Comparison of ENCODE assay signal across 1 cellular context in the genomic region with DNA sequence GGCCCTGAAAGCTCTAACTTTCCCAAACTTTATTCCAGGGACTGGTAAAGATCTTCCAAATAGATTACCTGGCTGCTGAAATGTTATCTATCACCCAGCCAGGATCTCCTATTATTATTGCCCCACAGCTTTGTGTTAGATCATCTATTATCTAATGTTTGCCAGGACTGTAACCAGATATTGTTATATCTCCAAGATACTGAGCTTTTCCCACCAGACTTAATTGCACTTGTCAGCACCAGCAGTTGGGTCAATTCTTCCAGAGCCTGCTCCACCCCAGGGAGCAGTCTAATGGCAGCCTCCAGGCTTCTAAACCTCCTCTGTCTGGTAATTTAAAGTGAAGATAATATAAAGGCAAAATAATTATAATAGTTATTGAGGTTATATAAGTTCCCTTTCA.
TF ChIP-seq lines count a peak whose summit lies in the region.

No MANE protein-coding gene starts in this region.

TF ChIP-seq in HEK293, 187 proteins besides CTCF, POLR2A, EP300 and RAD21 (continued from another document):
- TF ChIP-seq, protein P1, sequence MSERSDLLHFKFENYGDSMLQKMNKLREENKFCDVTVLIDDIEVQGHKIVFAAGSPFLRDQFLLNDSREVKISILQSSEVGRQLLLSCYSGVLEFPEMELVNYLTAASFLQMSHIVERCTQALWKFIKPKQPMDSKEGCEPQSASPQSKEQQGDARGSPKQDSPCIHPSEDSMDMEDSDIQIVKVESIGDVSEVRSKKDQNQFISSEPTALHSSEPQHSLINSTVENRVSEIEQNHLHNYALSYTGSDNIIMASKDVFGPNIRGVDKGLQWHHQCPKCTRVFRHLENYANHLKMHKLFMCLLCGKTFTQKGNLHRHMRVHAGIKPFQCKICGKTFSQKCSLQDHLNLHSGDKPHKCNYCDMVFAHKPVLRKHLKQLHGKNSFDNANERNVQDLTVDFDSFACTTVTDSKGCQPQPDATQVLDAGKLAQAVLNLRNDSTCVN (tag by site-specific recombination; optimal IDR thresholded peaks at IDR 0.05): no peak
- no peak for TF ChIP-seq ZNF747 (tag by site-specific recombination; IDR thresholded peaks at IDR 0.05)
- no peak for TF ChIP-seq ZNF37A (tag by site-specific recombination; IDR thresholded peaks at IDR 0.05)
- TF ChIP-seq, protein P2, sequence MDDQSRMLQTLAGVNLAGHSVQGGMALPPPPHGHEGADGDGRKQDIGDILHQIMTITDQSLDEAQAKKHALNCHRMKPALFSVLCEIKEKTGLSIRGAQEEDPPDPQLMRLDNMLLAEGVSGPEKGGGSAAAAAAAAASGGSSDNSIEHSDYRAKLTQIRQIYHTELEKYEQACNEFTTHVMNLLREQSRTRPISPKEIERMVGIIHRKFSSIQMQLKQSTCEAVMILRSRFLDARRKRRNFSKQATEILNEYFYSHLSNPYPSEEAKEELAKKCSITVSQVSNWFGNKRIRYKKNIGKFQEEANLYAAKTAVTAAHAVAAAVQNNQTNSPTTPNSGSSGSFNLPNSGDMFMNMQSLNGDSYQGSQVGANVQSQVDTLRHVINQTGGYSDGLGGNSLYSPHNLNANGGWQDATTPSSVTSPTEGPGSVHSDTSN (CRISPR knock-in tag; IDR thresholded peaks at IDR 0.05): no peak
- peak; percentile 91 for TF ChIP-seq ZNF843 (tag by site-specific recombination; IDR thresholded peaks at IDR 0.05)
- 0 out of 2 replicates have a peak, but pooled peaks have one; percentile 23 for TF ChIP-seq ZNF366 (tag by site-specific recombination; conservative IDR thresholded peaks at IDR 0.05)
- no peak for TF ChIP-seq ZEB2 (tag by site-specific recombination; IDR thresholded peaks at IDR 0.05)
- no peak for TF ChIP-seq ZNF585B (tag by site-specific recombination; IDR thresholded peaks at IDR 0.05)
- TF ChIP-seq, protein P3, sequence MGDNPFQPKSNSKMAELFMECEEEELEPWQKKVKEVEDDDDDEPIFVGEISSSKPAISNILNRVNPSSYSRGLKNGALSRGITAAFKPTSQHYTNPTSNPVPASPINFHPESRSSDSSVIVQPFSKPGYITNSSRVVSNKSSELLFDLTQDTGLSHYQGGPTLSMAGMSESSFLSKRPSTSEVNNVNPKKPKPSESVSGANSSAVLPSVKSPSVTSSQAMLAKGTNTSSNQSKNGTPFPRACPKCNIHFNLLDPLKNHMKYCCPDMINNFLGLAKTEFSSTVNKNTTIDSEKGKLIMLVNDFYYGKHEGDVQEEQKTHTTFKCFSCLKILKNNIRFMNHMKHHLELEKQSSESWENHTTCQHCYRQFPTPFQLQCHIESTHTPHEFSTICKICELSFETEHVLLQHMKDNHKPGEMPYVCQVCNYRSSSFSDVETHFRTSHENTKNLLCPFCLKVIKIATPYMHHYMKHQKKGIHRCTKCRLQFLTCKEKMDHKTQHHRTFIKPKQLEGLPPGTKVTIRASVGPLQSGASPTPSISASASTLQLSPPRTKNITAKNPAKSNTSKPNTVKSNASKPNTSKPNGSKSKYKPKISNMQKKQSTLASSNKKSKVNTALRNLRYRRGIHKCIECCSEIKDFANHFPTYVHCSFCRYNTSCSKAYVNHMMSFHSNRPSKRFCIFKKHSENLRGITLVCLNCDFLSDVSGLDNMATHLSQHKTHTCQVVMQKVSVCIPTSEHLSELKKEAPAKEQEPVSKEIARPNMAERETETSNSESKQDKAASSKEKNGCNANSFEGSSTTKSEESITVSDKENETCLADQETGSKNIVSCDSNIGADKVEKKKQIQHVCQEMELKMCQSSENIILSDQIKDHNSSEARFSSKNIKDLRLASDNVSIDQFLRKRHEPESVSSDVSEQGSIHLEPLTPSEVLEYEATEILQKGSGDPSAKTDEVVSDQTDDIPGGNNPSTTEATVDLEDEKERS (tag by site-specific recombination; IDR thresholded peaks at IDR 0.05): no peak
- no peak for TF ChIP-seq MZF1 (tag by site-specific recombination; IDR thresholded peaks at IDR 0.05; ENCODE audit: borderline replicate concordance)
- no peak for TF ChIP-seq ZNF24 (tag by site-specific recombination; IDR thresholded peaks at IDR 0.05)
- no peak for TF ChIP-seq KLF7 (tag by site-specific recombination; IDR thresholded peaks at IDR 0.05; ENCODE audit: borderline replicate concordance)
- TF ChIP-seq ZNF791 (tag by site-specific recombination; IDR thresholded peaks at IDR 0.05): no peak
- no peak; the same call in 1 of the 2 replicates for TF ChIP-seq SP3 (tag by site-specific recombination; IDR thresholded peaks at IDR 0.05)
- TF ChIP-seq FEZF1 (tag by site-specific recombination; IDR thresholded peaks at IDR 0.05): peak; percentile 68
- TF ChIP-seq ZNF146 (tag by site-specific recombination; IDR thresholded peaks at IDR 0.05): no peak
- no peak for TF ChIP-seq ZBTB21 (tag by site-specific recombination; IDR thresholded peaks at IDR 0.05)
- TF ChIP-seq, protein P4, sequence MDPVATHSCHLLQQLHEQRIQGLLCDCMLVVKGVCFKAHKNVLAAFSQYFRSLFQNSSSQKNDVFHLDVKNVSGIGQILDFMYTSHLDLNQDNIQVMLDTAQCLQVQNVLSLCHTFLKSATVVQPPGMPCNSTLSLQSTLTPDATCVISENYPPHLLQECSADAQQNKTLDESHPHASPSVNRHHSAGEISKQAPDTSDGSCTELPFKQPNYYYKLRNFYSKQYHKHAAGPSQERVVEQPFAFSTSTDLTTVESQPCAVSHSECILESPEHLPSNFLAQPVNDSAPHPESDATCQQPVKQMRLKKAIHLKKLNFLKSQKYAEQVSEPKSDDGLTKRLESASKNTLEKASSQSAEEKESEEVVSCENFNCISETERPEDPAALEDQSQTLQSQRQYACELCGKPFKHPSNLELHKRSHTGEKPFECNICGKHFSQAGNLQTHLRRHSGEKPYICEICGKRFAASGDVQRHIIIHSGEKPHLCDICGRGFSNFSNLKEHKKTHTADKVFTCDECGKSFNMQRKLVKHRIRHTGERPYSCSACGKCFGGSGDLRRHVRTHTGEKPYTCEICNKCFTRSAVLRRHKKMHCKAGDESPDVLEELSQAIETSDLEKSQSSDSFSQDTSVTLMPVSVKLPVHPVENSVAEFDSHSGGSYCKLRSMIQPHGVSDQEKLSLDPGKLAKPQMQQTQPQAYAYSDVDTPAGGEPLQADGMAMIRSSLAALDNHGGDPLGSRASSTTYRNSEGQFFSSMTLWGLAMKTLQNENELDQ (tag by site-specific recombination; IDR thresholded peaks at IDR 0.05; ENCODE audit: low read depth): no peak
- TF ChIP-seq ZFP3 (tag by site-specific recombination; IDR thresholded peaks at IDR 0.05; ENCODE audit: low read depth): no peak
- no peak for TF ChIP-seq REPIN1 (tag by site-specific recombination; IDR thresholded peaks at IDR 0.05; ENCODE audit: low read depth)
- no peak for TF ChIP-seq SP2 (tag by site-specific recombination; IDR thresholded peaks at IDR 0.05)
- TF ChIP-seq OVOL3 (tag by site-specific recombination; IDR thresholded peaks at IDR 0.05): no peak
- no peak for TF ChIP-seq ZNF555 (tag by site-specific recombination; conservative IDR thresholded peaks at IDR 0.05)
- no peak for TF ChIP-seq ZNF610 (tag by site-specific recombination; IDR thresholded peaks at IDR 0.05; ENCODE audit: borderline replicate concordance)
- no peak for TF ChIP-seq HOXC10 (CRISPR knock-in tag; IDR thresholded peaks at IDR 0.05)
